ENCODE assay signal across 1 cellular context in genomic region chr10:43671659-43672555, GRCh38.
TF ChIP-seq lines count a peak whose summit lies in the region.

No MANE protein-coding gene starts in this region.

TF ChIP-seq in HEK293, 187 proteins besides CTCF, POLR2A, EP300 and RAD21 (continued from another document):
- TF ChIP-seq ZSCAN5A (tag by site-specific recombination; IDR thresholded peaks at IDR 0.05) (no peak), ZNF670 (tag by site-specific recombination; IDR thresholded peaks at IDR 0.05; ENCODE audit: low read depth) (no peak), HOXD13 (CRISPR knock-in tag; IDR thresholded peaks at IDR 0.05; ENCODE audit: borderline replicate concordance) (no peak), ZNF654 (tag by site-specific recombination; IDR thresholded peaks at IDR 0.05; ENCODE audit: low read depth) (peak; percentile 96)
